In the genomic region with DNA sequence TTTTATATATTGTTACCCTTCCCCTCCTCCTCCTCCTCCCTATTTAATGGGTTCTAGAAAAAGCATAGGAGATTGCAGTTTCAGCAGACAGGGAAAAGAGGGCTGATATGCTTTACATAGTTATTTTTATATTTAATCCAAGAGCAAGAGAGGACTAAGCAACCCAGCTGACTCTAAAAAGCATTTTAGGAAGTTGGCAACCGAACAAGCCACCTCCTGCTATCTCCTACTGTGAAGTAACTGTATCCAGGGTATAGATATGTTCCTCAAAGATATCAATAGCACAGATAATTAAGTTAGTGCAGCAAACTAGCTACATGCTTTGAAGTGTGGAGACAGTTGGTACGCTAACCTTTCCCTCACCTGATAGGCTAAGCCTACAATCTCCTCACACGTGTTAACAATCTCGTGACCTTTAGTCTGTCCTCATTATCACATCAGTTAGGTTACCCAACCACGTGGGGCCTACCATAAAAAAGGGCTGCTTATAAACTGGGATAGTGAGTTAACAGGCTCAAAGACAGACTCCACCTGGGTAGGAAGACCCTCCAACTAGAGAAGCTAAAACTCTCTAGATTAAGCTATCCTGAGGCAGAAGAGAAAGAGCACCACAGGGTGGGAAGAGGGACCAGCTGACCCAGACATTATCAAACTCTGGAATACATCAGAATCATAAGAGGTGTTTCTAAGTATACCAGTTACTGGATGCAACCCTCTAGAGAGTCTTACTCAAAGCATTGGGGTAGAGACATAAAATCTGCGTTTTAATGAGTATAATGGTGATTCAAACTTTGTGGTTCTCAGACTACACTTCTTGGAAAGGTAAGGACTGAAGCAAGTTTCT, we compare ENCODE assay signal across 17 cellular contexts.
"Had no signal": no experiment of that assay in that cellular context is flagged by ENCODE, and none has a peak within 500 bp of the region (broad histone marks: within the 10 kb centered on the region; RNA-seq: fewer than 3 reads in every experiment).

No MANE protein-coding gene starts in this region.

- H3K36me3 ChIP-seq: gastrocnemius medialis, upper lobe of right lung had no signal

- H3K4me1 ChIP-seq: upper lobe of right lung had no signal

- H3K27me3 ChIP-seq: body of pancreas, gastrocnemius medialis, upper lobe of right lung had no signal

- ATAC-seq: activated CD8-positive, alpha-beta T cell treated with anti-CD3 and anti-CD28 coated beads for 36 hours; body of pancreas; gastrocnemius medialis; stimulated activated naive CD8-positive, alpha-beta T cell treated with anti-CD3 and anti-CD28 coated beads, Interleukin-15, amount 100 ng/mL, for 72 hours; upper lobe of right lung had no signal

- H3K4me3 ChIP-seq: body of pancreas, gastrocnemius medialis, skin epidermis, upper lobe of right lung had no signal

- H3K9me3 ChIP-seq: body of pancreas, gastrocnemius medialis, upper lobe of right lung had no signal

- H3K27ac ChIP-seq: body of pancreas, gastrocnemius medialis, skin epidermis, upper lobe of right lung had no signal

- DNase-seq: activated CD4-positive, alpha-beta T cell treated with anti-CD3 and anti-CD28 coated beads, Interleukin-2, amount 10 ng/mL, durations not matched to agents 24 days and 14 days; activated CD4-positive, CD25-positive, alpha-beta regulatory T cell; activated CD8-positive, alpha-beta T cell treated with anti-CD3 and anti-CD28 coated beads for 36 hours; activated naive CD4-positive, alpha-beta T cell treated with Interleukin-2 at 50 U/mL for 16 hours; activated naive CD8-positive, alpha-beta T cell treated with anti-CD3 and anti-CD28 coated beads, Interleukin-2, amount 10 ng/mL, durations not matched to agents 7 days and 5 days; activated T-cell treated with anti-CD3 and anti-CD28 coated beads, Interleukin-2, amount 50 U/mL, for 1 hour; body of pancreas; central memory CD4-positive, alpha-beta T cell; cortex of kidney; gastrocnemius medialis; head of caudate nucleus; immature natural killer cell; midbrain; stimulated activated CD4-positive, alpha-beta T cell treated with anti-CD3 and anti-CD28 coated beads, Interleukin-4, amount 100 ng/mL, for 1 hour; stimulated activated naive CD8-positive, alpha-beta T cell treated with anti-CD3 and anti-CD28 coated beads, Interleukin-15, amount 100 ng/mL, for 72 hours; upper lobe of right lung had no signal
